22 cellular contexts compared by ENCODE assay signal in genomic region chr2:64067326-64067725, GRCh38. TPM values are rescaled to one million over a fixed set of nuclear protein-coding genes. Genes with fewer than 3 reads are reported as not detected.
DNase-seq lines count a peak whose midpoint lies in the region; ATAC-seq and TF ChIP-seq lines count a peak whose summit lies in the region.
"Had no signal": no experiment of that assay in that cellular context is flagged by ENCODE, and none has a peak within 500 bp of the region (broad histone marks: within the 10 kb centered on the region; RNA-seq: fewer than 3 reads in every experiment).

No MANE protein-coding gene starts in this region.

- H3K36me3 ChIP-seq in effector memory CD4-positive, alpha-beta T cell (ENCODE audit: control insufficient read depth, insufficient read depth, low read length), result no peaks in the 10 kb centered on the region

- H3K9me3 Mint-ChIP-seq in WTC11, result no peaks in the 10 kb centered on the region
- peaks cover 0 to 11% (median 0%) of the 10 kb centered on the region in 9 donors for H3K9me3 Mint-ChIP-seq in naive thymus-derived CD8-positive, alpha-beta T cell
- H3K9me3 Mint-ChIP-seq: HFFc6 had no signal

- no peaks in the 10 kb centered on the region for H3K36me3 Mint-ChIP-seq in WTC11
- no peaks in the 10 kb centered on the region for H3K36me3 Mint-ChIP-seq in naive thymus-derived CD8-positive, alpha-beta T cell
- H3K36me3 Mint-ChIP-seq: CD4-positive, CD25-positive, alpha-beta regulatory T cell had no signal

- peak; percentile 97 for DNase-seq in NCI-H82 treated with DMSO at 0.1 percent for 48 hours (lab: John Stamatoyannopoulos, UW; ENCODE audit: unreplicated experiment)
- no peak for DNase-seq in WTC11 (ENCODE audit: low spot score)
- no peak for DNase-seq in epithelial cell of esophagus (ENCODE audit: low read depth)
- DNase-seq in naive thymus-derived CD8-positive, alpha-beta T cell, result no peak
- no peak for DNase-seq in effector memory CD4-positive, alpha-beta T cell
- no peak for DNase-seq in hepatic stellate cell (ENCODE audit: low spot score)
- DNase-seq in GM13977 (ENCODE audit: low spot score), result no peak
- DNase-seq: CD4-positive, CD25-positive, alpha-beta regulatory T cell; EL; GF-D8; H7; HFFc6; MM.1S; NCI-H1048; NCI-H1436 treated with DMSO at 0.1 percent for 48 hours; NCI-H1930; NCI-H510A; NK-92 treated with Interleukin-12 subunit alpha and Interleukin-12 subunit beta, amount 100 ng/mL, for 24 hours; OCI-M1; SHP77; SW 1271 had no signal

- H3K27me3 Mint-ChIP-seq in WTC11 (ENCODE audit: low read depth), result no peaks in the 10 kb centered on the region
- no peaks in the 10 kb centered on the region for H3K27me3 Mint-ChIP-seq in naive thymus-derived CD8-positive, alpha-beta T cell

- no peak overlapping the region for H3K4me3 ChIP-seq in epithelial cell of esophagus (ENCODE audit: low read length)
- no peak overlapping the region for H3K4me3 ChIP-seq in effector memory CD4-positive, alpha-beta T cell (ENCODE audit: insufficient read depth, low read depth, low read length, poor library complexity, severe bottlenecking)
- H3K4me3 ChIP-seq: SK-N-MC had no signal

- H3K4me1 ChIP-seq in effector memory CD4-positive, alpha-beta T cell (ENCODE audit: control insufficient read depth, insufficient read depth, low read length, poor library complexity, severe bottlenecking), result no peaks in the 10 kb centered on the region

- H3K4me3 Mint-ChIP-seq in WTC11, result no peak overlapping the region
- H3K4me3 Mint-ChIP-seq in naive thymus-derived CD8-positive, alpha-beta T cell, result no peak overlapping the region
- H3K4me3 Mint-ChIP-seq: CD4-positive, CD25-positive, alpha-beta regulatory T cell; HFFc6 had no signal

- ATAC-seq in WTC11, result peak; percentile 56
- no peak for ATAC-seq in naive thymus-derived CD8-positive, alpha-beta T cell

- no peaks in the 10 kb centered on the region for H3K27me3 ChIP-seq in effector memory CD4-positive, alpha-beta T cell (replicated peaks; ENCODE audit: control insufficient read depth, insufficient read depth, low read length, poor library complexity, severe bottlenecking)

- H3K27ac ChIP-seq in effector memory CD4-positive, alpha-beta T cell (ENCODE audit: insufficient read depth, low read length, poor library complexity, severe bottlenecking), result no peak overlapping the region
- H3K27ac ChIP-seq: SK-N-MC had no signal

- CTCF ChIA-PET in WTC11 (lab: Charles Lee), result interaction anchor here (0.7 kb wide), 2 partner anchors 27 to 76 kb away, joined by 3 read pairs; no protein-coding TSS in a partner anchor

- POLR2A ChIA-PET in WTC11 (lab: Charles Lee), result no interaction called here
- POLR2A ChIA-PET in naive thymus-derived CD8-positive, alpha-beta T cell (lab: Charles Lee), result no interaction called here

- H3K27ac Mint-ChIP-seq in WTC11, result no peak overlapping the region
- H3K27ac Mint-ChIP-seq in naive thymus-derived CD8-positive, alpha-beta T cell, result peak overlapping the region in 6 of 10 donors; percentile 17 to 83 (median 38)
- H3K27ac Mint-ChIP-seq: HFFc6 had no signal

- H3K4me1 Mint-ChIP-seq in WTC11, result peaks cover 51% of the 10 kb centered on the region
- H3K4me1 Mint-ChIP-seq in naive thymus-derived CD8-positive, alpha-beta T cell, result peaks cover 16 to 32% (median 27%) of the 10 kb centered on the region in 4 donors

- in situ Hi-C loops in GM13977 (cut with MboI; ENCODE audit: low pct_unique_long_range_greater_than_20kb, low sequenced_read_pairs, unreplicated experiment), result no loop called here

- TF ChIP-seq CTCF in WTC11 (IDR thresholded peaks at IDR 0.05) (no peak), epithelial cell of esophagus (IDR thresholded peaks at IDR 0.05; ENCODE audit: insufficient read depth, low read depth, low read length, missing control alignments) (peak; percentile 1), GM13977 (IDR thresholded peaks at IDR 0.05; ENCODE audit: extremely low read depth, insufficient read depth, missing control alignments) (no peak)

- H3K9me3 ChIP-seq in effector memory CD4-positive, alpha-beta T cell (ENCODE audit: control insufficient read depth, low read length), result no peaks in the 10 kb centered on the region

TF ChIP-seq in WTC11, 78 proteins besides CTCF, POLR2A, EP300 and RAD21:
- TF ChIP-seq NFATC4 (CRISPR knock-in tag; IDR thresholded peaks at IDR 0.05) (no peak), SMAD3 (CRISPR knock-in tag; IDR thresholded peaks at IDR 0.05; ENCODE audit: borderline replicate concordance) (no peak), ZNF121 (CRISPR knock-in tag; IDR thresholded peaks at IDR 0.05) (no peak), ZNF396 (CRISPR knock-in tag; IDR thresholded peaks at IDR 0.05; ENCODE audit: borderline replicate concordance) (no peak), NFE2L1 (CRISPR knock-in tag; IDR thresholded peaks at IDR 0.05) (no peak), ZNF671 (CRISPR knock-in tag; IDR thresholded peaks at IDR 0.05) (no peak)
TF ChIP-seq in WTC11: peak in this region for 0.

RNA-seq across cellular contexts. Expression of gene VPS54, which starts 48.1 kb away (rescaled TPM):
- total RNA-seq in WTC11 (2021), result 12.4 to 14.6 TPM (median 13.5 TPM) in 3 replicates
- 10 to 100 TPM; 12.7 to 13.5 TPM for total RNA-seq in naive thymus-derived CD8-positive, alpha-beta T cell
- polyA plus RNA-seq in naive thymus-derived CD8-positive, alpha-beta T cell, result 1 to 10 TPM; 3.9 to 9.6 (median 4.1) TPM
